ENCODE assay signal across 8 cellular contexts in genomic region chr19:55258828-55259539, GRCh38.
DNase-seq lines count a peak whose midpoint lies in the region; ATAC-seq, FAIRE-seq and TF ChIP-seq lines count a peak whose summit lies in the region.

A gene with protein sequence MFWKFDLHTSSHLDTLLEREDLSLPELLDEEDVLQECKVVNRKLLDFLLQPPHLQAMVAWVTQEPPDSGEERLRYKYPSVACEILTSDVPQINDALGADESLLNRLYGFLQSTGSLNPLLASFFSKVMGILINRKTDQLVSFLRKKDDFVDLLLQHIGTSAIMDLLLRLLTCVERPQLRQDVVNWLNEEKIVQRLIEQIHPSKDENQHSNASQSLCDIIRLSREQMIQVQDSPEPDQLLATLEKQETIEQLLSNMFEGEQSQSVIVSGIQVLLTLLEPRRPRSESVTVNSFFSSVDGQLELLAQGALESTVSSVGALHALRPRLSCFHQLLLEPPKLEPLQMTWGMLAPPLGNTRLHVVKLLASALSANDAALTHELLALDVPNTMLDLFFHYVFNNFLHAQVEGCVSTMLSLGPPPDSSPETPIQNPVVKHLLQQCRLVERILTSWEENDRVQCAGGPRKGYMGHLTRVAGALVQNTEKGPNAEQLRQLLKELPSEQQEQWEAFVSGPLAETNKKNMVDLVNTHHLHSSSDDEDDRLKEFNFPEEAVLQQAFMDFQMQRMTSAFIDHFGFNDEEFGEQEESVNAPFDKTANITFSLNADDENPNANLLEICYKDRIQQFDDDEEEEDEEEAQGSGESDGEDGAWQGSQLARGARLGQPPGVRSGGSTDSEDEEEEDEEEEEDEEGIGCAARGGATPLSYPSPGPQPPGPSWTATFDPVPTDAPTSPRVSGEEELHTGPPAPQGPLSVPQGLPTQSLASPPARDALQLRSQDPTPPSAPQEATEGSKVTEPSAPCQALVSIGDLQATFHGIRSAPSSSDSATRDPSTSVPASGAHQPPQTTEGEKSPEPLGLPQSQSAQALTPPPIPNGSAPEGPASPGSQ (minus strand): TSS chr19:55259017. CDS start chr19:55247103, 11,914 bp downstream.

- ATAC-seq in GM19035 (IDR thresholded peaks at IDR 0.05; ENCODE audit: unreplicated experiment): peak; percentile 70
- ATAC-seq in HG03354 (IDR thresholded peaks at IDR 0.05; ENCODE audit: poor library complexity, severe bottlenecking, unreplicated experiment): peak; percentile 73
- ATAC-seq in activated CD4-positive, CD25-positive, alpha-beta regulatory T cell treated with anti-CD3 and anti-CD28 coated beads, Interleukin-2, amount 50 U/mL, for 24 hours: peak; percentile 71 to 74

- no peak; the same call in 1 of the 2 replicates for TF ChIP-seq CTCF in AG09319 (IDR thresholded peaks at IDR 0.05; ENCODE audit: low read depth, low read length)

- peak; percentile 33 for FAIRE-seq in islet of Langerhans (lab: Jason Lieb, UNC)

- peak; percentile 99 for DNase-seq in AG09319 (ENCODE audit: extremely low read depth, low read depth)
- peak; percentile 99 for DNase-seq in NCI-H446 treated with DMSO at 0.1 percent for 48 hours (lab: John Stamatoyannopoulos, UW)
- peak; percentile 99 for DNase-seq in cerebellar cortex (ENCODE audit: low spot score)
- peak; percentile 92 for DNase-seq in stimulated activated CD4-positive, alpha-beta T cell treated with anti-CD3 and anti-CD28 coated beads, Interleukin-12 subunit alpha, Interleukin-12 subunit beta, amount 100 ng/mL, for 4 hours

Comparison
In these comparisons a context has a peak if more than half of its experiments do, and no peak if none do; other contexts are left out.
1. Peak in every context shown above with its lines: DNase-seq and ATAC-seq.